26 cellular contexts compared by ENCODE assay signal in the genomic region with DNA sequence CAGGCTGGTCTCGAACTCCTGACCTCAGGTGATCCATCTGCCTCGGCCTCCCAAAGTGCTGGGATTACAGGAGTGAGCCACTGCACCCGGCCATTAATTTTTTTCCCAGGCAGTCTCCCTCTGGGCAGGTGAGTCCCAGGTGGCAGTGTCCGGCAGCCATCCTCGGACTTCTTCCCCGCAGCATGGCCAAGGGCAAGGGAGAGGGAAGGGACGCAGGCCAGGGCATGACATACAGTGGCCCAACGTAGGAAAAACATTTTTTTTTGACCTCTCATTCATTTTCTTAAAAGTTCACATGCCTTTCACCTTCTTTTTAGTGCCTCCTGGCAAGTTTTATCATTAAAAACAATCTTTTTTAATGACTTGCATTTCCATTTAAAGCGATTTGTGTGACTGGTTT. TPM values are rescaled to one million over a fixed set of nuclear protein-coding genes. Genes with fewer than 3 reads are reported as not detected.
DNase-seq lines count a peak whose midpoint lies in the region; ATAC-seq, FAIRE-seq and TF ChIP-seq lines count a peak whose summit lies in the region.
"Had no signal": no experiment of that assay in that cellular context is flagged by ENCODE, and none has a peak within 500 bp of the region (broad histone marks: within the 10 kb centered on the region; RNA-seq: fewer than 3 reads in every experiment).

No MANE protein-coding gene starts in this region.

- H3K9me3 ChIP-seq in A549 (no peaks in the 10 kb centered on the region), sigmoid colon (no peaks in the 10 kb centered on the region), thyroid gland (no peaks in the 10 kb centered on the region), Peyer's patch (no peaks in the 10 kb centered on the region)
- H3K9me3 ChIP-seq: BE2C; BLaER1 treated with 17β-estradiol and CSF1 and Interleukin-3, amounts not matched to agents 10 nM and 100 nM had no signal

- H3K36me3 ChIP-seq in sigmoid colon (no peaks in the 10 kb centered on the region), thyroid gland (no peaks in the 10 kb centered on the region), Peyer's patch (no peaks in the 10 kb centered on the region)
- H3K36me3 ChIP-seq: BE2C; BLaER1 treated with 17β-estradiol and CSF1 and Interleukin-3, amounts not matched to agents 10 nM and 100 nM had no signal

- intact Hi-C loops in sigmoid colon (cut with DNase I) (loop anchor here (10.0 kb wide), 1 partner anchor 154 kb away; the partner anchor contains the start of gene ST3GAL5), thyroid gland (cut with DNase I) (no loop called here)

- TF ChIP-seq EP300 in A549 (IDR thresholded peaks at IDR 0.05) = no peak
- TF ChIP-seq EP300 in sigmoid colon (IDR thresholded peaks at IDR 0.05) = no peak

- POLR2A ChIA-PET in A549 (lab: Yijun Ruan, JAX) = no interaction called here

- no peak for FAIRE-seq in A549 (lab: Jason Lieb, UNC)
- FAIRE-seq: A204.1, D721Med, GM12891, GM18507, H54 had no signal

- TF ChIP-seq POLR2A in A549 (IDR thresholded peaks at IDR 0.05; ENCODE audit: low read length) = no peak
- TF ChIP-seq POLR2A in sigmoid colon (IDR thresholded peaks at IDR 0.05) = no peak
- no peak for TF ChIP-seq POLR2A in thyroid gland (IDR thresholded peaks at IDR 0.05)
- no peak for TF ChIP-seq POLR2A in Peyer's patch (IDR thresholded peaks at IDR 0.05)

- CTCF ChIA-PET in A549 (lab: Yijun Ruan, JAX) = interaction anchor here (0.7 to 63.0 kb wide), 13 partner anchors 12 to 347 kb away, joined by 3 to 1675 read pairs (median 43); partner anchors contain the start of gene ATOH8

- peak overlapping the region in 1 of 2 experiments; percentile 47; a peak in 3 of 6 replicates for H3K27ac ChIP-seq in A549
- H3K27ac ChIP-seq in sigmoid colon = no peak overlapping the region
- H3K27ac ChIP-seq in thyroid gland = peak overlapping the region; percentile 16 to 92 (median 76)
- H3K27ac ChIP-seq in Peyer's patch = no peak overlapping the region
- H3K27ac ChIP-seq: 22Rv1; BLaER1 treated with 17β-estradiol and CSF1 and Interleukin-3, amounts not matched to agents 10 nM and 100 nM had no signal

- H3K4me1 ChIP-seq in A549 = peaks cover 27% of the 10 kb centered on the region
- peaks cover 0 to 28% (median 22%) of the 10 kb centered on the region in 4 donors for H3K4me1 ChIP-seq in sigmoid colon
- peaks cover 15 to 68% of the 10 kb centered on the region in 2 donors for H3K4me1 ChIP-seq in thyroid gland
- H3K4me1 ChIP-seq in Peyer's patch = peaks cover 0 to 6% (median 3%) of the 10 kb centered on the region in 4 donors

- TF ChIP-seq RAD21 in A549 (conservative IDR thresholded peaks at IDR 0.05 in 1 of 2, IDR thresholded peaks at IDR 0.05 in 1 of 2) = no peak

- H3K4me3 ChIP-seq in A549 (no peak overlapping the region), sigmoid colon (no peak overlapping the region), thyroid gland (replicated peaks in 1 of 3) (no peak overlapping the region), Peyer's patch (no peak overlapping the region)
- H3K4me3 ChIP-seq: BLaER1 treated with 17β-estradiol and CSF1 and Interleukin-3, amounts not matched to agents 10 nM and 100 nM had no signal

- H3K4me2 ChIP-seq in A549 = no peak overlapping the region
- H3K4me2 ChIP-seq: BLaER1 treated with 17β-estradiol and CSF1 and Interleukin-3, amounts not matched to agents 10 nM and 100 nM had no signal

- no peaks in the 10 kb centered on the region for H3K27me3 ChIP-seq in sigmoid colon
- no peaks in the 10 kb centered on the region for H3K27me3 ChIP-seq in thyroid gland
- no peaks in the 10 kb centered on the region for H3K27me3 ChIP-seq in Peyer's patch
- H3K27me3 ChIP-seq: BE2C; BLaER1 treated with 17β-estradiol and CSF1 and Interleukin-3, amounts not matched to agents 10 nM and 100 nM had no signal

- DNase-seq in A549 (ENCODE audit: low read depth in 1 of 2, low spot score in 1 of 2) (no peak), mesenteric fat pad (ENCODE audit: low spot score) (peak; percentile 6), sigmoid colon (peak; percentile 60), thyroid gland (peak in 1 of 2 donors; percentile 0), cerebellar nuclear complex (lab: John Stamatoyannopoulos, UW) (no peak), NCI-H510A treated with DMSO at 0.1 percent for 48 hours (lab: John Stamatoyannopoulos, UW) (no peak), Peyer's patch (no peak)
- DNase-seq: ACHN; AML-193; BE2C; CD4-positive, alpha-beta T cell; CD8-positive, alpha-beta memory T cell; DMS 273 treated with DMSO at 0.1 percent for 48 hours; DMS79; GF-D8; GOT3; HCEC 1CT had no signal

- ATAC-seq in A549 (no peak), GM19324 (IDR thresholded peaks at IDR 0.05; ENCODE audit: low FRiP score, unreplicated experiment) (no peak)

- WGBS in A549 (ENCODE audit: missing lambda C conversion rate) = 78% methylated on average over 9 of the region's 9 CpGs
- 82 to 92% methylated on average over 9 of the region's 9 CpGs for WGBS in sigmoid colon, 2 donors
- 90 to 93% methylated on average over 9 of the region's 9 CpGs for WGBS in thyroid gland, 2 donors

- no peak for TF ChIP-seq CTCF in A549 (IDR thresholded peaks at IDR 0.05)
- TF ChIP-seq CTCF in sigmoid colon (IDR thresholded peaks at IDR 0.05) = no peak
- TF ChIP-seq CTCF in thyroid gland (IDR thresholded peaks at IDR 0.05) = no peak
- no peak for TF ChIP-seq CTCF in Peyer's patch (IDR thresholded peaks at IDR 0.05)

TF ChIP-seq in A549, 52 proteins besides CTCF, POLR2A, EP300 and RAD21:
- TF ChIP-seq, protein P1, sequence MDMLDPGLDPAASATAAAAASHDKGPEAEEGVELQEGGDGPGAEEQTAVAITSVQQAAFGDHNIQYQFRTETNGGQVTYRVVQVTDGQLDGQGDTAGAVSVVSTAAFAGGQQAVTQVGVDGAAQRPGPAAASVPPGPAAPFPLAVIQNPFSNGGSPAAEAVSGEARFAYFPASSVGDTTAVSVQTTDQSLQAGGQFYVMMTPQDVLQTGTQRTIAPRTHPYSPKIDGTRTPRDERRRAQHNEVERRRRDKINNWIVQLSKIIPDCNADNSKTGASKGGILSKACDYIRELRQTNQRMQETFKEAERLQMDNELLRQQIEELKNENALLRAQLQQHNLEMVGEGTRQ (IDR thresholded peaks at IDR 0.05) = no peak
- TF ChIP-seq HMGXB4 (CRISPR knock-in tag; IDR thresholded peaks at IDR 0.05; ENCODE audit: borderline replicate concordance) (no peak), NFE2L2 (conservative IDR thresholded peaks at IDR 0.05; ENCODE audit: low read length) (peak; percentile 48; the same call in 1 of the 2 replicates)
TF ChIP-seq in A549: peak in this region for 1.

RNA-seq across cellular contexts. Expression of gene ATOH8, which starts 23.1 kb away (rescaled TPM):
- polyA plus RNA-seq in A549 (2011; rRNA removed) = 1.8 and 2.6 TPM in 2 replicates
- 13.2 and 22.4 TPM in 2 replicates for polyA plus RNA-seq in A549 (2012; cell fraction: cytosol; rRNA removed)
- polyA plus RNA-seq in A549 (2012; cell fraction: nucleus; rRNA removed) = 19.3 and 20.6 TPM in 2 replicates
- 11.1 to 20.7 TPM (median 20.0 TPM) in 3 replicates for polyA plus RNA-seq in A549 (2017; fragmentation: RNase III; extraction: RNeasy Plus Mini Kit Qiagen cat#74134 plus additional on column Dnase treatment)
- 2.4 and 3.4 TPM in 2 replicates for polyA minus RNA-seq in A549 (2011; rRNA and poly(A)+ RNA removed)
- 69.4 TPM for total RNA-seq in mesenteric fat pad
- 10 to 100 TPM; 12.4 to 20.6 (median 18.1) TPM for total RNA-seq in sigmoid colon
- 1 to 10 TPM; 1.6 to 9.4 (median 6.6) TPM for polyA plus RNA-seq in sigmoid colon
- total RNA-seq in thyroid gland = 100 to 1,000 TPM in 2 of 4 donors, 10 to 100 TPM in 2; 82.8 to 260 (median 167) TPM
- total RNA-seq in Peyer's patch = 10 to 100 TPM in 2 of 4 donors, 1 to 10 TPM in 2; 5.3 to 35.5 (median 13.9) TPM
- total RNA-seq: CD4-positive, alpha-beta T cell; CD8-positive, alpha-beta memory T cell had no signal
- polyA plus RNA-seq: CD8-positive, alpha-beta memory T cell had no signal

RNA-seq across cellular contexts. Expression of gene GNLY, which starts 36.5 kb away (rescaled TPM):
- polyA plus RNA-seq in A549 (2011; rRNA removed) (not detected in 2 replicates), A549 (2017; fragmentation: RNase III; extraction: RNeasy Plus Mini Kit Qiagen cat#74134 plus additional on column Dnase treatment) (not detected in 3 replicates), sigmoid colon (10 to 100 TPM in 1 of 3 donors, 1 to 10 TPM in 2; 2.4 to 13.9 (median 4.2) TPM)
- polyA plus RNA-seq in A549 (2012; cell fraction: cytosol; rRNA removed) = not detected in 2 replicates
- 0.12 and 0.15 TPM in 2 replicates for polyA plus RNA-seq in A549 (2012; cell fraction: nucleus; rRNA removed)
- not detected in 2 replicates for polyA minus RNA-seq in A549 (2011; rRNA and poly(A)+ RNA removed)
- total RNA-seq in mesenteric fat pad (3.7 TPM), sigmoid colon (1 to 10 TPM in 1 of 4 donors, not detected in 3; 1.6 TPM), thyroid gland (1 to 10 TPM in 1 of 4 donors, under 1 TPM in 2, not detected in 1; 0.22 to 3.6 (median 0.63) TPM), Peyer's patch (10 to 100 TPM in 2 of 4 donors, 1 to 10 TPM in 1, not detected in 1; 1.7 to 15.3 (median 10.5) TPM)
- total RNA-seq: G401 had no signal

Comparison
In these comparisons a context has a peak if more than half of its experiments do, and no peak if none do; other contexts are left out.
1. DNase-seq: peak in mesenteric fat pad (single experiment) and sigmoid colon (single experiment); none in A549 (0 of 2), cerebellar nuclear complex (0 of 2), NCI-H510A treated with DMSO at 0.1 percent for 48 hours (single experiment) and Peyer's patch (0 of 3).
2. H3K27ac ChIP-seq: peak in thyroid gland (3 of 3); none in sigmoid colon (0 of 4) and Peyer's patch (0 of 4).